In the genomic region with DNA sequence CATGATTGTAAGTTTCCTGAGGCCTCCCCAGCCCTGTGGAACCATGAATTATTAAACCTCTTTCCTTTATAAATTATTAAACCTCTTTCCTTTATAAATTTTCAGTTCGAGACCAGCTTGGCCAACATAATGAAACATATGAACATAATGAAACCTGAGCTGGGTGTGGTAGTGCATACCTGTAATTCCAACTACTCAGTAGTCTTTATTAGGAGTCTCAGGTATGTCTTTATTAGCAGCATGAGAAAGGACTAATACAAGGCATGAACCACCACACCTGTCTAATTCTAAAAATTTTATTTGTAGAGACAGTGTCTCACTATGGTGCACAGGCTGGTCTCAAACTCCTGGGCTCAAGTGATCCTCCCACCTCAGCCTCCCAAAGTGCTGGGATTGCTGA, we compare ENCODE assay signal across 35 cellular contexts. TPM values are rescaled to one million over a fixed set of nuclear protein-coding genes. Genes with fewer than 3 reads are reported as not detected.
"Had no signal": no experiment of that assay in that cellular context is flagged by ENCODE, and none has a peak within 500 bp of the region (broad histone marks: within the 10 kb centered on the region; RNA-seq: fewer than 3 reads in every experiment).

No MANE protein-coding gene starts in this region.

- H3K9me3 ChIP-seq: ascending aorta had no signal

- H3K27ac Mint-ChIP-seq: activated B cell treated with CpG ODN at 0.5 μM for 24 hours; activated CD4-positive, alpha-beta memory T cell treated with anti-CD3 and anti-CD28 coated beads for 36 hours; activated CD4-positive, alpha-beta T cell treated with anti-CD3 and anti-CD28 coated beads, Interleukin-2, amount 10 ng/mL, durations not matched to agents 24 days and 14 days; activated CD8-positive, alpha-beta T cell treated with anti-CD3 and anti-CD28 coated beads for 36 hours; activated naive CD4-positive, alpha-beta T cell treated with anti-CD3 and anti-CD28 coated beads for 36 hours; activated naive CD4-positive, alpha-beta T cell treated with anti-CD3 and anti-CD28 coated beads, Interleukin-2, amount 50 U/mL, for 24 hours; activated naive CD8-positive, alpha-beta T cell; activated naive CD8-positive, alpha-beta T cell treated with anti-CD3 and anti-CD28 coated beads, Interleukin-2, amount 10 ng/mL, durations not matched to agents 7 days and 5 days; activated naive CD8-positive, alpha-beta T cell treated with anti-CD3 and anti-CD28 coated beads, Interleukin-2, amount 50 U/mL, for 24 hours; activated T-cell treated with anti-CD3 and anti-CD28 coated beads, Interleukin-2, amount 50 U/mL, for 72 hours; activated T-helper 1 cell treated with anti-CD3 and anti-CD28 coated beads, Interleukin-12 subunit alpha, Interleukin-12 subunit beta, Interleukin-2, Interleukin-4 antibody, amounts not matched to agents 30 ng/mL and 10 ng/mL and 1 ng/mL, durations not matched to agents 14 hours and 24 hours and 36 hours; activated T-helper 17 cell treated with anti-CD3 and anti-CD28 coated beads, Interleukin-2, amount 50 U/mL, for 72 hours; brain; T-cell; T-helper 17 cell had no signal

- H3K4me3 Mint-ChIP-seq: activated B cell treated with CpG ODN at 0.5 μM for 24 hours; activated CD4-positive, alpha-beta memory T cell treated with anti-CD3 and anti-CD28 coated beads for 36 hours; activated CD4-positive, alpha-beta T cell treated with anti-CD3 and anti-CD28 coated beads, Interleukin-2, amount 10 ng/mL, durations not matched to agents 24 days and 14 days; activated CD8-positive, alpha-beta T cell treated with anti-CD3 and anti-CD28 coated beads for 36 hours; activated naive CD4-positive, alpha-beta T cell treated with anti-CD3 and anti-CD28 coated beads for 36 hours; activated naive CD4-positive, alpha-beta T cell treated with anti-CD3 and anti-CD28 coated beads, Interleukin-2, amount 50 U/mL, for 24 hours; activated naive CD8-positive, alpha-beta T cell; activated naive CD8-positive, alpha-beta T cell treated with anti-CD3 and anti-CD28 coated beads, Interleukin-2, amount 10 ng/mL, durations not matched to agents 7 days and 5 days; activated naive CD8-positive, alpha-beta T cell treated with anti-CD3 and anti-CD28 coated beads, Interleukin-2, amount 50 U/mL, for 24 hours; activated T-cell treated with anti-CD3 and anti-CD28 coated beads, Interleukin-2, amount 50 U/mL, for 4 hours; activated T-cell treated with anti-CD3 and anti-CD28 coated beads, Interleukin-2, amount 50 U/mL, for 72 hours; activated T-helper 1 cell treated with anti-CD3 and anti-CD28 coated beads, Interleukin-12 subunit alpha, Interleukin-12 subunit beta, Interleukin-2, Interleukin-4 antibody, amounts not matched to agents 30 ng/mL and 10 ng/mL and 1 ng/mL, durations not matched to agents 14 hours and 24 hours and 36 hours; activated T-helper 17 cell treated with anti-CD3 and anti-CD28 coated beads, Interleukin-2, amount 50 U/mL, for 72 hours; brain; central memory CD8-positive, alpha-beta T cell; T-cell; T-helper 17 cell had no signal

- H3K9me3 Mint-ChIP-seq: activated B cell treated with CpG ODN at 0.5 μM for 24 hours; activated CD4-positive, alpha-beta memory T cell treated with anti-CD3 and anti-CD28 coated beads for 36 hours; activated CD4-positive, alpha-beta T cell treated with anti-CD3 and anti-CD28 coated beads, Interleukin-2, amount 10 ng/mL, durations not matched to agents 24 days and 14 days; activated naive CD4-positive, alpha-beta T cell treated with anti-CD3 and anti-CD28 coated beads, Interleukin-2, amount 50 U/mL, for 24 hours; activated naive CD8-positive, alpha-beta T cell treated with anti-CD3 and anti-CD28 coated beads, Interleukin-2, amount 10 ng/mL, durations not matched to agents 7 days and 5 days; activated naive CD8-positive, alpha-beta T cell treated with anti-CD3 and anti-CD28 coated beads, Interleukin-2, amount 50 U/mL, for 24 hours; activated T-cell treated with anti-CD3 and anti-CD28 coated beads, Interleukin-2, amount 50 U/mL, for 72 hours; activated T-helper 17 cell treated with anti-CD3 and anti-CD28 coated beads, Interleukin-2, amount 50 U/mL, for 72 hours; central memory CD8-positive, alpha-beta T cell had no signal

- H3K4me1 Mint-ChIP-seq: activated B cell treated with CpG ODN at 0.5 μM for 24 hours; activated CD4-positive, alpha-beta T cell treated with anti-CD3 and anti-CD28 coated beads, Interleukin-2, amount 10 ng/mL, durations not matched to agents 24 days and 14 days; activated naive CD4-positive, alpha-beta T cell treated with anti-CD3 and anti-CD28 coated beads, Interleukin-2, amount 50 U/mL, for 24 hours; activated naive CD8-positive, alpha-beta T cell treated with anti-CD3 and anti-CD28 coated beads, Interleukin-2, amount 10 ng/mL, durations not matched to agents 7 days and 5 days; activated naive CD8-positive, alpha-beta T cell treated with anti-CD3 and anti-CD28 coated beads, Interleukin-2, amount 50 U/mL, for 24 hours; activated T-helper 17 cell treated with anti-CD3 and anti-CD28 coated beads, Interleukin-2, amount 50 U/mL, for 72 hours; central memory CD8-positive, alpha-beta T cell; T-cell; T-helper 17 cell had no signal

- H3K36me3 Mint-ChIP-seq: activated naive CD8-positive, alpha-beta T cell; activated naive CD8-positive, alpha-beta T cell treated with anti-CD3 and anti-CD28 coated beads, Interleukin-2, amount 10 ng/mL, durations not matched to agents 7 days and 5 days; T-cell had no signal

- H3K4me1 ChIP-seq: ascending aorta had no signal

- H3K36me3 ChIP-seq: ascending aorta, cardiac muscle cell had no signal

- H3K27me3 Mint-ChIP-seq: activated B cell treated with CpG ODN at 0.5 μM for 24 hours; activated CD4-positive, alpha-beta memory T cell treated with anti-CD3 and anti-CD28 coated beads for 36 hours; activated CD8-positive, alpha-beta T cell treated with anti-CD3 and anti-CD28 coated beads for 36 hours; activated naive CD8-positive, alpha-beta T cell; activated T-helper 17 cell treated with anti-CD3 and anti-CD28 coated beads, Interleukin-2, amount 50 U/mL, for 72 hours had no signal

- H3K4me3 ChIP-seq: ascending aorta, cardiac muscle cell had no signal

- DNase-seq: activated B cell treated with CpG ODN at 0.5 μM for 24 hours; activated CD4-positive, alpha-beta memory T cell treated with anti-CD3 and anti-CD28 coated beads for 36 hours; activated CD4-positive, alpha-beta T cell treated with anti-CD3 and anti-CD28 coated beads for 4 hours; activated CD4-positive, alpha-beta T cell treated with anti-CD3 and anti-CD28 coated beads, Interleukin-2, amount 10 ng/mL, durations not matched to agents 24 days and 14 days; activated CD4-positive, alpha-beta T cell treated with anti-CD3 and anti-CD28 coated beads, Interleukin-2, amount 50 U/mL, for 1 hour; activated CD4-positive, alpha-beta T cell treated with anti-CD3 and anti-CD28 coated beads, Interleukin-2, amount 50 U/mL, for 4 hours; activated CD4-positive, CD25-positive, alpha-beta regulatory T cell treated with anti-CD3 and anti-CD28 coated beads, Interleukin-2, amount 50 U/mL, for 72 hours; activated CD8-positive, alpha-beta memory T cell treated with anti-CD3 and anti-CD28 coated beads, Interleukin-2, amount 50 U/mL, for 4 hours; activated CD8-positive, alpha-beta T cell treated with anti-CD3 and anti-CD28 coated beads for 36 hours; activated effector memory CD4-positive, alpha-beta T cell treated with anti-CD3 and anti-CD28 coated beads, Interleukin-2, amount 50 U/mL, for 16 hours; activated gamma-delta T cell treated with Interleukin-2 at 50 U/mL for 16 hours; activated naive CD4-positive, alpha-beta T cell; activated naive CD4-positive, alpha-beta T cell treated with anti-CD3 and anti-CD28 coated beads for 36 hours; activated naive CD8-positive, alpha-beta T cell treated with anti-CD3 and anti-CD28 coated beads, Interleukin-2, amount 10 ng/mL, durations not matched to agents 7 days and 5 days; activated naive CD8-positive, alpha-beta T cell treated with anti-CD3 and anti-CD28 coated beads, Interleukin-2, amount 50 U/mL, for 24 hours; activated T-cell treated with anti-CD3 and anti-CD28 coated beads for 4 hours; activated T-cell treated with anti-CD3 and anti-CD28 coated beads, Interleukin-2, amount 50 U/mL, for 1 hour; activated T-cell treated with anti-CD3 and anti-CD28 coated beads, Interleukin-2, amount 50 U/mL, for 4 hours; activated T-cell treated with anti-CD3 and anti-CD28 coated beads, Interleukin-2, amount 50 U/mL, for 72 hours; amygdala; anterior cingulate cortex; caudate nucleus; cerebellar nuclear complex; T-cell; T-helper 17 cell had no signal

- H3K27ac ChIP-seq: ascending aorta, cardiac muscle cell, VCaP had no signal

- ATAC-seq: activated CD8-positive, alpha-beta T cell treated with anti-CD3 and anti-CD28 coated beads for 36 hours; activated naive CD8-positive, alpha-beta T cell treated with anti-CD3 and anti-CD28 coated beads, Interleukin-2, amount 50 U/mL, for 24 hours; activated T-cell treated with anti-CD3 and anti-CD28 coated beads, Interleukin-2, amount 50 U/mL, for 4 hours; activated T-cell treated with anti-CD3 and anti-CD28 coated beads, Interleukin-2, amount 50 U/mL, for 72 hours; activated T-helper 17 cell treated with anti-CD3 and anti-CD28 coated beads, Interleukin-2, amount 50 U/mL, for 72 hours; T-cell; T-helper 17 cell had no signal

- H3K27me3 ChIP-seq: ascending aorta, cardiac muscle cell had no signal

RNA-seq across cellular contexts. Expression of a gene that starts 27.1 kb away (rescaled TPM):
- total RNA-seq: ascending aorta, bronchial epithelial cell had no signal
